8 cellular contexts compared by ENCODE assay signal in genomic region chr22:46149493-46149997, GRCh38. TPM values are rescaled to one million over a fixed set of nuclear protein-coding genes. Genes with fewer than 3 reads are reported as not detected.
DNase-seq lines count a peak whose midpoint lies in the region; ATAC-seq and TF ChIP-seq lines count a peak whose summit lies in the region.

No MANE protein-coding gene starts in this region.

- H3K27me3 ChIP-seq in neuron (ENCODE audit: insufficient read depth, low read length) (peaks cover 62% of the 10 kb centered on the region), vagina (no peaks in the 10 kb centered on the region)

- DNase-seq in NCI-H526 treated with DMSO at 0.1 percent for 48 hours (lab: John Stamatoyannopoulos, UW) (peak; percentile 39), activated gamma-delta T cell (lab: John Stamatoyannopoulos, UW) (peak; percentile 39), globus pallidus (ENCODE audit: low spot score) (peak; percentile 61), vagina (ENCODE audit: extremely low spot score in 2 of 2) (peak in 1 of 2 donors; percentile 88), NCI-H1417 treated with DMSO at 0.1 percent for 48 hours (lab: John Stamatoyannopoulos, UW) (no peak)

- intact Hi-C loops in vagina (cut with DNase I), result no loop called here

- peak overlapping the region; percentile 60 for H2AFZ ChIP-seq in neuron (ENCODE audit: low read depth, low read length)

- H3K9me3 ChIP-seq in neuron (ENCODE audit: low read length) (no peaks in the 10 kb centered on the region), vagina (no peaks in the 10 kb centered on the region)

- TF ChIP-seq POLR2A in vagina (IDR thresholded peaks at IDR 0.05), result no peak

- H3K36me3 ChIP-seq in neuron (ENCODE audit: insufficient read depth, low read length) (no peaks in the 10 kb centered on the region), vagina (peaks cover 0 to 6% of the 10 kb centered on the region in 2 donors)

- peak; percentile 2 for ATAC-seq in GM19035 (IDR thresholded peaks at IDR 0.05; ENCODE audit: unreplicated experiment)
- ATAC-seq in HG02938 (IDR thresholded peaks at IDR 0.05; ENCODE audit: unreplicated experiment), result no peak

- H3K27ac ChIP-seq in vagina, result peak overlapping the region; percentile 92

- H3K4me3 ChIP-seq in neuron (ENCODE audit: low read length) (peak overlapping the region; percentile 70), vagina (peak overlapping the region; percentile 76 to 84)

- H3K4me1 ChIP-seq in neuron (ENCODE audit: insufficient read depth, low read length) (peaks cover 18% of the 10 kb centered on the region), vagina (peaks cover 42% of the 10 kb centered on the region)

- no peak for TF ChIP-seq CTCF in vagina (IDR thresholded peaks at IDR 0.05)

RNA-seq across cellular contexts. Expression of gene PPARA, which starts 0.8 kb away (rescaled TPM):
- total RNA-seq in vagina, result 13.5 TPM
